ENCODE assay signal across 10 cellular contexts in the genomic region with DNA sequence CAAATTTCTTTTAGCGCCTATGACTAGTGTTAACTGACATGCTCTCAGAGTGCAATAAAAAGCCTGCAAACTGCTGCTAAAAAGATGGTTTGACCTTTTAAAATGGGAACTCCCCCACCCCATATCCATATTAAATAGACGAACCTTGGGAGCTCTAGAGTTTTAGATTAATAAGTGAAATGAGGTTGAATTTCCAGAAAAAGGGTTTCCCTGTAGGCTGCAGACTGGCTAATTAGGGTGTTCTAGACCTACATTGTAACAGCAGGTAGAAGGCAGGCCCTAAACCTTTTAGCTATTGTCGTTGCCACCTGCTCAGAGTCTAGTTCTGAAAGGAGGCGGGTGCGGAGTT. TPM values are rescaled to one million over a fixed set of nuclear protein-coding genes. Genes with fewer than 3 reads are reported as not detected.
DNase-seq lines count a peak whose midpoint lies in the region; ATAC-seq and TF ChIP-seq lines count a peak whose summit lies in the region.
"Had no signal": no experiment of that assay in that cellular context is flagged by ENCODE, and none has a peak within 500 bp of the region (broad histone marks: within the 10 kb centered on the region; RNA-seq: fewer than 3 reads in every experiment).

No MANE protein-coding gene starts in this region.

- no peak for DNase-seq in MCF 10A (ENCODE audit: unreplicated experiment)
- DNase-seq in mammary epithelial cell = no peak
- DNase-seq in activated T-helper 2 cell treated with anti-CD3 and anti-CD28 coated beads, Interferon-gamma antibody, Interleukin-2, Interleukin-4, amounts not matched to agents 10 μg/mL and 5 μg/mL and 100 μg/mL, durations not matched to agents 14 hours and 24 hours and 36 hours (ENCODE audit: low spot score) = no peak
- DNase-seq in naive thymus-derived CD4-positive, alpha-beta T cell = no peak
- no peak for DNase-seq in thoracic aorta (ENCODE audit: low spot score)
- no peak for DNase-seq in UCSD-AML1 (lab: John Stamatoyannopoulos, UW; ENCODE audit: unreplicated experiment)
- DNase-seq in posterior cingulate gyrus = no peak
- DNase-seq: NCI-H187 treated with DMSO at 0.1 percent for 48 hours; NK-92 treated with Interleukin-12 subunit alpha and Interleukin-12 subunit beta, amount 100 ng/mL, for 24 hours had no signal

- H3K36me3 ChIP-seq in mammary epithelial cell (ENCODE audit: insufficient read depth, low read length) (no peaks in the 10 kb centered on the region), thoracic aorta (no peaks in the 10 kb centered on the region)
- H3K36me3 ChIP-seq in naive thymus-derived CD4-positive, alpha-beta T cell (ENCODE audit: control insufficient read depth in 2 of 3, insufficient read depth in 3 of 3, low read length in 3 of 3) = no peaks in the 10 kb centered on the region

- H3K4me1 ChIP-seq in mammary epithelial cell (ENCODE audit: insufficient read depth, low read length) (peaks cover 23% of the 10 kb centered on the region), thoracic aorta (ENCODE audit: control insufficient read depth in 1 of 2, low read depth in 2 of 2) (peaks cover 4 to 22% of the 10 kb centered on the region in 2 donors)
- H3K4me1 ChIP-seq in naive thymus-derived CD4-positive, alpha-beta T cell (ENCODE audit: control insufficient read depth in 2 of 2, insufficient read depth in 2 of 2, low read length in 2 of 2) = peaks cover 0 to 7% of the 10 kb centered on the region in 2 donors

- H3K4me3 Mint-ChIP-seq in MCF 10A (ENCODE audit: unreplicated experiment) = peak overlapping the region; percentile 72
- H3K4me3 Mint-ChIP-seq in activated T-helper 2 cell treated with anti-CD3 and anti-CD28 coated beads, Interferon-gamma antibody, Interleukin-2, Interleukin-4, amounts not matched to agents 10 μg/mL and 5 μg/mL and 100 μg/mL, durations not matched to agents 14 hours and 24 hours and 36 hours (ENCODE audit: low read depth) = peak overlapping the region; percentile 82
- peak overlapping the region in 9 of 10 donors; percentile 24 to 85 (median 63) for H3K4me3 Mint-ChIP-seq in naive thymus-derived CD4-positive, alpha-beta T cell

- H3K9me3 Mint-ChIP-seq in MCF 10A (ENCODE audit: unreplicated experiment) = no peaks in the 10 kb centered on the region
- H3K9me3 Mint-ChIP-seq in activated T-helper 2 cell treated with anti-CD3 and anti-CD28 coated beads, Interferon-gamma antibody, Interleukin-2, Interleukin-4, amounts not matched to agents 10 μg/mL and 5 μg/mL and 100 μg/mL, durations not matched to agents 14 hours and 24 hours and 36 hours = no peaks in the 10 kb centered on the region
- peaks cover 0 to 3% (median 0%) of the 10 kb centered on the region in 11 donors for H3K9me3 Mint-ChIP-seq in naive thymus-derived CD4-positive, alpha-beta T cell

- intact Hi-C loops in MCF 10A (cut with micrococcal nuclease) (loop anchor here (10.0 kb wide), 1 partner anchor 240 kb away; no protein-coding TSS in a partner anchor), mammary epithelial cell (cut with micrococcal nuclease) (loop anchor here (10.0 kb wide), 2 partner anchors 270 to 450 kb away; no protein-coding TSS in a partner anchor), posterior cingulate gyrus (cut with DNase I) (no loop called here)
- intact Hi-C loops in activated T-helper 2 cell treated with anti-CD3 and anti-CD28 coated beads, Interferon-gamma antibody, Interleukin-2, Interleukin-4, amounts not matched to agents 10 μg/mL and 5 μg/mL and 100 μg/mL, durations not matched to agents 14 hours and 24 hours and 36 hours (cut with micrococcal nuclease) = loop anchor here (5.0 to 10.0 kb wide), 4 partner anchors 320 to 812 kb away; a partner anchor contains a TSS
- intact Hi-C loops in naive thymus-derived CD4-positive, alpha-beta T cell (cut with micrococcal nuclease) = loop anchor here in 1 of 2 donors (10.0 kb wide), 2 partner anchors 320 to 570 kb away; no protein-coding TSS in a partner anchor

- H3K4me2 ChIP-seq in mammary epithelial cell (ENCODE audit: insufficient read depth, low read depth, low read length) = no peak overlapping the region

- 24% methylated on average over 5 of the region's 5 CpGs for WGBS in mammary epithelial cell (ENCODE audit: low coverage, missing lambda C conversion rate)

- dilution Hi-C loops in mammary epithelial cell (cut with HindIII; ENCODE audit: low sequenced_read_pairs) = loop anchor here (5.0 kb wide), 1 partner anchor 33 kb away; no protein-coding TSS in a partner anchor

- peaks cover 38% of the 10 kb centered on the region for H3K27me3 Mint-ChIP-seq in MCF 10A (ENCODE audit: insufficient read depth, unreplicated experiment)
- peaks cover 56% of the 10 kb centered on the region for H3K27me3 Mint-ChIP-seq in activated T-helper 2 cell treated with anti-CD3 and anti-CD28 coated beads, Interferon-gamma antibody, Interleukin-2, Interleukin-4, amounts not matched to agents 10 μg/mL and 5 μg/mL and 100 μg/mL, durations not matched to agents 14 hours and 24 hours and 36 hours (ENCODE audit: low read depth)
- H3K27me3 Mint-ChIP-seq in naive thymus-derived CD4-positive, alpha-beta T cell = peaks cover 44 to 71% (median 58%) of the 10 kb centered on the region in 5 donors

- H3K79me2 ChIP-seq in mammary epithelial cell (ENCODE audit: insufficient read depth, low read length) = no peaks in the 10 kb centered on the region

- no peaks in the 10 kb centered on the region for H3K36me3 Mint-ChIP-seq in MCF 10A (ENCODE audit: insufficient read depth, unreplicated experiment)
- H3K36me3 Mint-ChIP-seq in activated T-helper 2 cell treated with anti-CD3 and anti-CD28 coated beads, Interferon-gamma antibody, Interleukin-2, Interleukin-4, amounts not matched to agents 10 μg/mL and 5 μg/mL and 100 μg/mL, durations not matched to agents 14 hours and 24 hours and 36 hours (ENCODE audit: low read depth) = no peaks in the 10 kb centered on the region
- H3K36me3 Mint-ChIP-seq in naive thymus-derived CD4-positive, alpha-beta T cell = no peaks in the 10 kb centered on the region

- H3K27me3 ChIP-seq in mammary epithelial cell (ENCODE audit: insufficient read depth, low read length) = peaks cover 20% of the 10 kb centered on the region
- H3K27me3 ChIP-seq in naive thymus-derived CD4-positive, alpha-beta T cell (ENCODE audit: control insufficient read depth in 2 of 2, insufficient read depth in 2 of 2, low read length in 2 of 2) = peaks cover 0 to 4% of the 10 kb centered on the region in 2 donors
- H3K27me3 ChIP-seq in thoracic aorta (replicated peaks; ENCODE audit: insufficient read depth) = no peaks in the 10 kb centered on the region

- no peak for ATAC-seq in naive thymus-derived CD4-positive, alpha-beta T cell
- ATAC-seq in thoracic aorta (ENCODE audit: insufficient number of reproducible peaks, low FRiP score, low read depth) (no peak), HG02678 (IDR thresholded peaks at IDR 0.05; ENCODE audit: unreplicated experiment) (no peak)

- no peak overlapping the region for H2AFZ ChIP-seq in mammary epithelial cell (ENCODE audit: low read depth, low read length)

- in situ Hi-C loops in mammary epithelial cell (cut with MboI; ENCODE audit: low sequenced_read_pairs in 2 of 2) = no loop called here

- H3K4me1 Mint-ChIP-seq in MCF 10A (ENCODE audit: insufficient read depth, unreplicated experiment) = peaks cover 17% of the 10 kb centered on the region
- peaks cover 18% of the 10 kb centered on the region for H3K4me1 Mint-ChIP-seq in activated T-helper 2 cell treated with anti-CD3 and anti-CD28 coated beads, Interferon-gamma antibody, Interleukin-2, Interleukin-4, amounts not matched to agents 10 μg/mL and 5 μg/mL and 100 μg/mL, durations not matched to agents 14 hours and 24 hours and 36 hours (ENCODE audit: low read depth)
- H3K4me1 Mint-ChIP-seq in naive thymus-derived CD4-positive, alpha-beta T cell = peaks cover 4 to 22% (median 17%) of the 10 kb centered on the region in 7 donors

- BruUV-seq in MCF 10A (replicated peaks; lab: Mats Ljungman, UMichigan) = no TSS peak
- no TSS peak for BruUV-seq in mammary epithelial cell (replicated peaks; lab: Mats Ljungman, UMichigan)

- POLR2A ChIA-PET in MCF 10A (lab: Yijun Ruan, JAX) = no interaction called here
- POLR2A ChIA-PET in naive thymus-derived CD4-positive, alpha-beta T cell (lab: Charles Lee) = no interaction called here

- H4K20me1 ChIP-seq in mammary epithelial cell (ENCODE audit: insufficient read depth, low read length) = no peaks in the 10 kb centered on the region

- CTCF ChIA-PET in MCF 10A (lab: Yijun Ruan, JAX) = interaction anchor here (0.6 to 1.1 kb wide), 9 partner anchors 14 to 808 kb away, joined by 3 to 4 read pairs (median 3); no protein-coding TSS in a partner anchor
- CTCF ChIA-PET in mammary epithelial cell (lab: Charles Lee; ENCODE audit: low non-redundant PET) = no interaction called here
- CTCF ChIA-PET in naive thymus-derived CD4-positive, alpha-beta T cell (lab: Charles Lee) = no interaction called here

- no peak overlapping the region for H3K9ac ChIP-seq in mammary epithelial cell (ENCODE audit: insufficient read depth, low read length)

- H3K4me3 ChIP-seq in mammary epithelial cell (replicated peaks in 1 of 3; ENCODE audit: insufficient read depth in 1 of 3, low read depth in 2 of 3, low read length in 3 of 3) (no peak overlapping the region), thoracic aorta (peak overlapping the region; percentile 81)
- H3K4me3 ChIP-seq in naive thymus-derived CD4-positive, alpha-beta T cell (ENCODE audit: low read length) = no peak overlapping the region

- TF ChIP-seq CTCF in MCF 10A (IDR thresholded peaks at IDR 0.05; ENCODE audit: unreplicated experiment) (no peak), mammary epithelial cell (conservative IDR thresholded peaks at IDR 0.05 in 1 of 2, IDR thresholded peaks at IDR 0.05 in 1 of 2; ENCODE audit: extremely low read depth in 1 of 2, insufficient read depth in 1 of 2, low read depth in 1 of 2, low read length in 2 of 2) (no peak), thoracic aorta (IDR thresholded peaks at IDR 0.05) (no peak)

- H3K27ac Mint-ChIP-seq in MCF 10A (ENCODE audit: low read depth, unreplicated experiment) = no peak overlapping the region
- H3K27ac Mint-ChIP-seq in activated T-helper 2 cell treated with anti-CD3 and anti-CD28 coated beads, Interferon-gamma antibody, Interleukin-2, Interleukin-4, amounts not matched to agents 10 μg/mL and 5 μg/mL and 100 μg/mL, durations not matched to agents 14 hours and 24 hours and 36 hours = no peak overlapping the region
- no peak overlapping the region for H3K27ac Mint-ChIP-seq in naive thymus-derived CD4-positive, alpha-beta T cell

- H3K27ac ChIP-seq in mammary epithelial cell (ENCODE audit: insufficient read depth, low read depth, low read length) (no peak overlapping the region), thoracic aorta (no peak overlapping the region)
- no peak overlapping the region for H3K27ac ChIP-seq in naive thymus-derived CD4-positive, alpha-beta T cell (ENCODE audit: low read depth, low read length)

- H3K9me3 ChIP-seq in mammary epithelial cell (replicated peaks; ENCODE audit: insufficient read depth, low read length) (no peaks in the 10 kb centered on the region), thoracic aorta (no peaks in the 10 kb centered on the region)
- H3K9me3 ChIP-seq in naive thymus-derived CD4-positive, alpha-beta T cell (ENCODE audit: control insufficient read depth in 2 of 3, low read length in 3 of 3) = no peaks in the 10 kb centered on the region

RNA-seq across cellular contexts. Expression of a gene that starts 2.2 kb away (rescaled TPM):
- total RNA-seq in MCF 10A (2022) (1.1 and 1.5 TPM in 2 replicates), mammary epithelial cell (under 1 TPM; 0.33 to 0.40 TPM), thoracic aorta (under 1 TPM; 0.56 to 0.81 TPM)
- polyA plus RNA-seq in mammary epithelial cell = 0.25 TPM
- not detected for polyA minus RNA-seq in mammary epithelial cell
- total RNA-seq in activated T-helper 2 cell treated with anti-CD3 and anti-CD28 coated beads, Interferon-gamma antibody, Interleukin-2, Interleukin-4, amounts not matched to agents 10 μg/mL and 5 μg/mL and 100 μg/mL, durations not matched to agents 14 hours and 24 hours and 36 hours = 1.2 and 1.4 TPM in 2 replicates
- under 1 TPM in 2 of 5 experiments, not detected in 3; 0.45 to 0.58 TPM for total RNA-seq in naive thymus-derived CD4-positive, alpha-beta T cell
- polyA plus RNA-seq in naive thymus-derived CD4-positive, alpha-beta T cell = under 1 TPM in 1 of 2 donors, not detected in 1; 0.12 TPM
